8 cellular contexts compared by ENCODE assay signal in genomic region chr4:102826890-102827673, GRCh38. TPM values are rescaled to one million over a fixed set of nuclear protein-coding genes. Genes with fewer than 3 reads are reported as not detected.
A peak's percentile ranks its signal among the peaks of the same experiment; 100 is the strongest.
DNase-seq lines count a peak whose midpoint lies in the region; ATAC-seq, FAIRE-seq and TF ChIP-seq lines count a peak whose summit lies in the region.

TSS of gene UBE2D3 (minus strand) at chr4:102827551. CDS start at chr4:102826508, 1,043 bp downstream.

- ATAC-seq in HG02840 (IDR thresholded peaks at IDR 0.05; ENCODE audit: low FRiP score, unreplicated experiment) (peak; percentile 26), T-cell (replicated peaks in 1 of 4) (peak; percentile 56 to 64 (median 58)), psoas muscle (peak; percentile 74 to 80 (median 76))

- FAIRE-seq in urothelium cell line (lab: Jason Lieb, UNC): peak; percentile 59

- peaks cover 66% of the 10 kb centered on the region for H3K4me1 ChIP-seq in left ventricle myocardium inferior
- peaks cover 45% of the 10 kb centered on the region for H3K4me1 ChIP-seq in psoas muscle

- no peaks in the 10 kb centered on the region for H3K9me3 Mint-ChIP-seq in T-cell

- CTCF ChIA-PET in T-cell (lab: Charles Lee): interaction anchor here in 1 of 2 donors (0.6 to 2.8 kb wide), 11 partner anchors 10 to 327 kb away, joined by 3 to 36 read pairs (median 4); partner anchors contain the start of genes CISD2, MANBA, SLC9B1 and SLC9B2

- WGBS in psoas muscle, 3 donors: 0% methylated on average over 48 to 73 of the region's 73 CpGs

- no peaks in the 10 kb centered on the region for H3K27me3 ChIP-seq in left ventricle myocardium inferior (ENCODE audit: low read depth)
- no peaks in the 10 kb centered on the region for H3K27me3 ChIP-seq in psoas muscle (ENCODE audit: insufficient read depth in 3 of 3, low read length in 2 of 3)

- H3K27me3 Mint-ChIP-seq in T-cell: no peaks in the 10 kb centered on the region

- H3K4me3 ChIP-seq in GM12875 (ENCODE audit: low read depth, low read length) (peak within 1 kb of the TSS; percentile 100), left ventricle myocardium inferior (peak within 1 kb of the TSS; percentile 97), psoas muscle (peak within 1 kb of the TSS; percentile 89)

- intact Hi-C loops in left ventricle myocardium inferior (cut with micrococcal nuclease): no loop called here
- intact Hi-C loops in psoas muscle (cut with DNase I): loop anchor here (2.0 to 5.0 kb wide), 2 partner anchors 42 to 325 kb away; partner anchors contain the start of genes CISD2 (in 1 of the 2) and NFKB1 (in 1 of the 2)

- peaks cover 39 to 40% (median 40%) of the 10 kb centered on the region in 3 donors for H3K4me1 Mint-ChIP-seq in T-cell

- H3K36me3 ChIP-seq in left ventricle myocardium inferior: peaks cover 10% of the 10 kb centered on the region
- H3K36me3 ChIP-seq in psoas muscle (ENCODE audit: insufficient read depth in 1 of 2, low read depth in 1 of 2): peaks cover 2 to 15% of the 10 kb centered on the region in 2 donors

- DNase-seq in NCI-H146 (lab: John Stamatoyannopoulos, UW) (peak; percentile 83), T-cell (peak; percentile 85 to 96 (median 92)), amniotic stem cell (lab: John Stamatoyannopoulos, UW) (peak; percentile 91), left ventricle myocardium inferior (peak; percentile 94), psoas muscle (peak; percentile 95 to 98), urothelium cell line (ENCODE audit: low spot score) (peak; percentile 75)

- POLR2A ChIA-PET in T-cell (lab: Charles Lee): interaction anchor here (0.6 to 2.8 kb wide), 20 partner anchors 10 to 481 kb away, joined by 3 to 65 read pairs (median 6); partner anchors contain the start of genes CISD2 (in 2 of the 2), MANBA (in 2 of the 2) and SLC39A8 (in 1 of the 2)

- no peaks in the 10 kb centered on the region for H3K9me3 ChIP-seq in left ventricle myocardium inferior (replicated peaks)
- H3K9me3 ChIP-seq in psoas muscle: no peaks in the 10 kb centered on the region

- H3K4me3 Mint-ChIP-seq in T-cell: no peak within 1 kb of the TSS

- peak within 1 kb of the TSS; percentile 100 for H3K27ac ChIP-seq in left ventricle myocardium inferior (replicated peaks)
- H3K27ac ChIP-seq in psoas muscle: peak within 1 kb of the TSS; percentile 100

- peaks cover 12% of the 10 kb centered on the region for H3K36me3 Mint-ChIP-seq in T-cell

- H3K27ac Mint-ChIP-seq in T-cell: no peak within 1 kb of the TSS

- TF ChIP-seq CTCF in GM12875 (IDR thresholded peaks at IDR 0.05; ENCODE audit: borderline replicate concordance, insufficient read depth, low read depth, low read length) (0 out of 2 replicates have a peak, but pooled peaks have one; percentile 8), left ventricle myocardium inferior (IDR thresholded peaks at IDR 0.05; ENCODE audit: borderline replicate concordance) (peak; percentile 16), psoas muscle (IDR thresholded peaks at IDR 0.05) (no peak)

RNA-seq across cellular contexts. Expression of gene UBE2D3, which starts in this region (rescaled TPM):
- total RNA-seq in T-cell (100 to 1,000 TPM; 274 to 487 (median 289) TPM), left ventricle myocardium inferior (251 TPM), psoas muscle (100 to 1,000 TPM; 221 to 367 (median 346) TPM)
- 100 to 1,000 TPM; 239 to 629 (median 498) TPM for polyA plus RNA-seq in psoas muscle

Comparison
In these comparisons a context has a peak if more than half of its experiments do, and no peak if none do; other contexts are left out.
1. Peak in every context shown above with its lines: DNase-seq, ATAC-seq, H3K4me3 ChIP-seq and H3K27ac ChIP-seq.
2. ATAC-seq: peak in every context shown above with its lines; median percentile 76 in psoas muscle; 58 in T-cell; 26 in HG02840.